ENCODE assay signal across 1 cellular context in the genomic region with DNA sequence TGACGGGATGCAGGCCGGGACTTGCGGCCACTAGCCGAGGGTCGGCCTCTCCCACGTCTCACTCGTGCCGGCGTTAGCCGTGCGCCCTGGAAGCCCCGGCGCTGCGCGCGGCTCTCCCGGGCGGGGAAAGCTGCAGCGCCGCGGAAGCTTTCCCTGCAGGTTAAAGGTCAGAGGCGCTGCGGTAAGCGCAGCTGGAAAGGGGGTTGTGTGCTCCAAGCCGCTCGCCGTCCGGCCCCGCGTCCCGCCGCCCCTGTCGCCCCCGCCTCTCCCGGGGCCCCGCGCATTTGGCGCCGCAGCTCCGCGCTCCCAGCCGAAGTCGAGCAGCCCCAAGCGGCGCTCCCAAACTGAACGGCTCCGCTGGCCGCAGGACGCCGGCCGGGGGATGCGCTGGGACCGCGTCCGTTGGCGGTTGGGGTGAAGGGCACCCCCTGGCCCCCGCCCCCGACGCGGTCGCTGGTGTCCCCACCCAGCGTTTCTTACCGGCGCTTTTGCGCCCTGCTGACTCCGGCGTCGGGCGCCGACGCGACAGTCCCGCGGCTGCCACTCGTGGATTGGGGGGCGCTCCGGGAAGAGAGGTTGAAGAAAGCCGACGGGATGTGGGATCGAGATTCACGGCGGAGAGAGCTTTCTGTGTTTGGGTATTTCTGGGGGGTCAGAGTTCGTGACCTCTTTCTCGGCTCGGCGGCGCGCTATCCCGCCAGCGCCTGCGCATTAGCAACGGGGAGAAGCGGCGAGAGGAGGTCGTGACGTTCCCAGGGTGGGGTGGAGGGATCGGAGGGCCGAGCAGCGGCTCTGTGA.
TF ChIP-seq lines count a peak whose summit lies in the region.

NR2C1 (minus strand) TSS at position 719 of the 798 bp plus-strand sequence. CDS start 6,234 bp downstream, outside the sequence.

TF ChIP-seq in WTC11, 78 proteins besides CTCF, POLR2A, EP300 and RAD21 (continued from another document and continues in another):
- TF ChIP-seq, protein P1, sequence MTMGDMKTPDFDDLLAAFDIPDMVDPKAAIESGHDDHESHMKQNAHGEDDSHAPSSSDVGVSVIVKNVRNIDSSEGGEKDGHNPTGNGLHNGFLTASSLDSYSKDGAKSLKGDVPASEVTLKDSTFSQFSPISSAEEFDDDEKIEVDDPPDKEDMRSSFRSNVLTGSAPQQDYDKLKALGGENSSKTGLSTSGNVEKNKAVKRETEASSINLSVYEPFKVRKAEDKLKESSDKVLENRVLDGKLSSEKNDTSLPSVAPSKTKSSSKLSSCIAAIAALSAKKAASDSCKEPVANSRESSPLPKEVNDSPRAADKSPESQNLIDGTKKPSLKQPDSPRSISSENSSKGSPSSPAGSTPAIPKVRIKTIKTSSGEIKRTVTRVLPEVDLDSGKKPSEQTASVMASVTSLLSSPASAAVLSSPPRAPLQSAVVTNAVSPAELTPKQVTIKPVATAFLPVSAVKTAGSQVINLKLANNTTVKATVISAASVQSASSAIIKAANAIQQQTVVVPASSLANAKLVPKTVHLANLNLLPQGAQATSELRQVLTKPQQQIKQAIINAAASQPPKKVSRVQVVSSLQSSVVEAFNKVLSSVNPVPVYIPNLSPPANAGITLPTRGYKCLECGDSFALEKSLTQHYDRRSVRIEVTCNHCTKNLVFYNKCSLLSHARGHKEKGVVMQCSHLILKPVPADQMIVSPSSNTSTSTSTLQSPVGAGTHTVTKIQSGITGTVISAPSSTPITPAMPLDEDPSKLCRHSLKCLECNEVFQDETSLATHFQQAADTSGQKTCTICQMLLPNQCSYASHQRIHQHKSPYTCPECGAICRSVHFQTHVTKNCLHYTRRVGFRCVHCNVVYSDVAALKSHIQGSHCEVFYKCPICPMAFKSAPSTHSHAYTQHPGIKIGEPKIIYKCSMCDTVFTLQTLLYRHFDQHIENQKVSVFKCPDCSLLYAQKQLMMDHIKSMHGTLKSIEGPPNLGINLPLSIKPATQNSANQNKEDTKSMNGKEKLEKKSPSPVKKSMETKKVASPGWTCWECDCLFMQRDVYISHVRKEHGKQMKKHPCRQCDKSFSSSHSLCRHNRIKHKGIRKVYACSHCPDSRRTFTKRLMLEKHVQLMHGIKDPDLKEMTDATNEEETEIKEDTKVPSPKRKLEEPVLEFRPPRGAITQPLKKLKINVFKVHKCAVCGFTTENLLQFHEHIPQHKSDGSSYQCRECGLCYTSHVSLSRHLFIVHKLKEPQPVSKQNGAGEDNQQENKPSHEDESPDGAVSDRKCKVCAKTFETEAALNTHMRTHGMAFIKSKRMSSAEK (CRISPR knock-in tag; IDR thresholded peaks at IDR 0.05; ENCODE audit: borderline replicate concordance), result no peak
- TF ChIP-seq ZNF232 (CRISPR knock-in tag; IDR thresholded peaks at IDR 0.05) (0 out of 2 replicates have a peak, but pooled peaks have one; percentile 31), STAT6 (CRISPR knock-in tag; conservative IDR thresholded peaks at IDR 0.05; ENCODE audit: low read depth) (no peak), HMGXB4 (CRISPR knock-in tag; IDR thresholded peaks at IDR 0.05) (peak; percentile 90), IRF1 (CRISPR knock-in tag; IDR thresholded peaks at IDR 0.05) (no peak), ZNF138 (CRISPR knock-in tag; conservative IDR thresholded peaks at IDR 0.05) (no peak), GRHL2 (CRISPR knock-in tag; IDR thresholded peaks at IDR 0.05; ENCODE audit: insufficient replicate concordance, severe bottlenecking) (no peak), IRF2 (CRISPR knock-in tag; IDR thresholded peaks at IDR 0.05; ENCODE audit: borderline replicate concordance, low read depth) (no peak), ZNF219 (CRISPR knock-in tag; IDR thresholded peaks at IDR 0.05; ENCODE audit: borderline replicate concordance) (no peak), ZNF416 (CRISPR knock-in tag; IDR thresholded peaks at IDR 0.05) (no peak), GABPB1 (CRISPR knock-in tag; IDR thresholded peaks at IDR 0.05) (peak; percentile 45; the same call in 1 of the 2 replicates), ETV6 (CRISPR knock-in tag; IDR thresholded peaks at IDR 0.05) (peak; percentile 66; the same call in 1 of the 2 replicates), MAX (CRISPR knock-in tag; IDR thresholded peaks at IDR 0.05) (0 out of 2 replicates have a peak, but pooled peaks have one; percentile 11), CREB1 (CRISPR knock-in tag; IDR thresholded peaks at IDR 0.05) (no peak), MXD4 (CRISPR knock-in tag; IDR thresholded peaks at IDR 0.05; ENCODE audit: borderline replicate concordance) (no peak), SOX15 (CRISPR knock-in tag; IDR thresholded peaks at IDR 0.05) (no peak), ATF2 (CRISPR knock-in tag; IDR thresholded peaks at IDR 0.05; ENCODE audit: borderline replicate concordance, low read depth) (no peak), RELA (CRISPR knock-in tag; IDR thresholded peaks at IDR 0.05; ENCODE audit: borderline replicate concordance) (no peak), GTF2I (CRISPR knock-in tag; conservative IDR thresholded peaks at IDR 0.05) (no peak), NFE2L1 (CRISPR knock-in tag; IDR thresholded peaks at IDR 0.05) (peak; percentile 73; the same call in 1 of the 2 replicates), CREM (CRISPR knock-in tag; IDR thresholded peaks at IDR 0.05) (peak; percentile 62; the same call in 1 of the 2 replicates), TEAD4 (CRISPR knock-in tag; IDR thresholded peaks at IDR 0.05) (no peak), ZNF121 (CRISPR knock-in tag; IDR thresholded peaks at IDR 0.05) (no peak), ZNF263 (CRISPR knock-in tag; IDR thresholded peaks at IDR 0.05; ENCODE audit: low read depth) (peak; percentile 26; the same call in 1 of the 2 replicates), RORB (CRISPR knock-in tag; IDR thresholded peaks at IDR 0.05) (no peak), FOXP1 (CRISPR knock-in tag; IDR thresholded peaks at IDR 0.05; ENCODE audit: borderline replicate concordance) (0 out of 2 replicates have a peak, but pooled peaks have one; percentile 21), E2F4 (CRISPR knock-in tag; IDR thresholded peaks at IDR 0.05; ENCODE audit: borderline replicate concordance, low read depth) (no peak), ATF1 (CRISPR knock-in tag; IDR thresholded peaks at IDR 0.05) (no peak), ELF4 (CRISPR knock-in tag; IDR thresholded peaks at IDR 0.05; ENCODE audit: low read depth) (no peak)
- TF ChIP-seq, protein P2, sequence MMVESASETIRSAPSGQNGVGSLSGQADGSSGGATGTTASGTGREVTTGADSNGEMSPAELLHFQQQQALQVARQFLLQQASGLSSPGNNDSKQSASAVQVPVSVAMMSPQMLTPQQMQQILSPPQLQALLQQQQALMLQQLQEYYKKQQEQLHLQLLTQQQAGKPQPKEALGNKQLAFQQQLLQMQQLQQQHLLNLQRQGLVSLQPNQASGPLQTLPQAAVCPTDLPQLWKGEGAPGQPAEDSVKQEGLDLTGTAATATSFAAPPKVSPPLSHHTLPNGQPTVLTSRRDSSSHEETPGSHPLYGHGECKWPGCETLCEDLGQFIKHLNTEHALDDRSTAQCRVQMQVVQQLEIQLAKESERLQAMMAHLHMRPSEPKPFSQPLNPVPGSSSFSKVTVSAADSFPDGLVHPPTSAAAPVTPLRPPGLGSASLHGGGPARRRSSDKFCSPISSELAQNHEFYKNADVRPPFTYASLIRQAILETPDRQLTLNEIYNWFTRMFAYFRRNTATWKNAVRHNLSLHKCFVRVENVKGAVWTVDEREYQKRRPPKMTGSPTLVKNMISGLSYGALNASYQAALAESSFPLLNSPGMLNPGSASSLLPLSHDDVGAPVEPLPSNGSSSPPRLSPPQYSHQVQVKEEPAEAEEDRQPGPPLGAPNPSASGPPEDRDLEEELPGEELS (CRISPR knock-in tag; IDR thresholded peaks at IDR 0.05), result peak; percentile 33; the same call in 1 of the 2 replicates
- TF ChIP-seq, protein P3, sequence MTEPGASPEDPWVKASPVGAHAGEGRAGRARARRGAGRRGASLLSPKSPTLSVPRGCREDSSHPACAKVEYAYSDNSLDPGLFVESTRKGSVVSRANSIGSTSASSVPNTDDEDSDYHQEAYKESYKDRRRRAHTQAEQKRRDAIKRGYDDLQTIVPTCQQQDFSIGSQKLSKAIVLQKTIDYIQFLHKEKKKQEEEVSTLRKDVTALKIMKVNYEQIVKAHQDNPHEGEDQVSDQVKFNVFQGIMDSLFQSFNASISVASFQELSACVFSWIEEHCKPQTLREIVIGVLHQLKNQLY (CRISPR knock-in tag; IDR thresholded peaks at IDR 0.05), result no peak
- TF ChIP-seq, protein P4, sequence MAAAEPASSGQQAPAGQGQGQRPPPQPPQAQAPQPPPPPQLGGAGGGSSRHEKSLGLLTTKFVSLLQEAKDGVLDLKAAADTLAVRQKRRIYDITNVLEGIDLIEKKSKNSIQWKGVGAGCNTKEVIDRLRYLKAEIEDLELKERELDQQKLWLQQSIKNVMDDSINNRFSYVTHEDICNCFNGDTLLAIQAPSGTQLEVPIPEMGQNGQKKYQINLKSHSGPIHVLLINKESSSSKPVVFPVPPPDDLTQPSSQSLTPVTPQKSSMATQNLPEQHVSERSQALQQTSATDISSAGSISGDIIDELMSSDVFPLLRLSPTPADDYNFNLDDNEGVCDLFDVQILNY (CRISPR knock-in tag; IDR thresholded peaks at IDR 0.05), result no peak
- TF ChIP-seq, protein P5, sequence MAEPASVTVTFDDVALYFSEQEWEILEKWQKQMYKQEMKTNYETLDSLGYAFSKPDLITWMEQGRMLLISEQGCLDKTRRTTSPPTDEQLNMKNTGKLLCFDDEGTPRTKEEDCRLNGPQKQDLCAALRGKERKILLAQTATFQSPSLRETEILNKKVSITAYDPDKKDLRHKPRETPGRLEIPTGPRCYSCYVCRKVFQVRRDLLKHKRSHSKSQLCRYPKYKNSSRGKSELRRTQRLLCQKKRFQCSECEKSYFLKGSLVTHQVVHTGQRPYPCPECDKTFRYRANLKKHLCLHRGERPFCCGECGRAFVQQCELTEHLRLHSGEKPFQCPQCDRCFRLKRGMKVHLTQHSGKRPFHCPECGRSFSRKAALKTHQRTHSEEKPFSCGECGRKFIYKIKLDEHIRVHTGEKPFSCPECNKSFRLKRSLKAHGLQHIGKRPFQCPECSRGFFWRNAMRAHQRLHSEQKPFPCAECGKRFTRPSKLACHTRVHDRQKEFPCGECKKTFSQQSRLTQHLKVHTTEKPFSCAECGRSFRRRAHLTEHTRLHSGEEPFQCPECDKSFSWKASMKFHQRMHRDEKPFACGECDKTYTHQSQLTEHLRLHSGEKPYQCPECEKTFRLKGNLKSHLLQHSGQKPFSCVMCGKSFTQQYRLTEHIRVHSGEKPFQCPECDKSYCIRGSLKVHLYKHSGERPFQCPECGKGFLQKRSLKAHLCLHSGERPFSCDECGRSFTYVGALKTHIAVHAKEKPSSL (CRISPR knock-in tag; conservative IDR thresholded peaks at IDR 0.05), result no peak
